In the genomic region with DNA sequence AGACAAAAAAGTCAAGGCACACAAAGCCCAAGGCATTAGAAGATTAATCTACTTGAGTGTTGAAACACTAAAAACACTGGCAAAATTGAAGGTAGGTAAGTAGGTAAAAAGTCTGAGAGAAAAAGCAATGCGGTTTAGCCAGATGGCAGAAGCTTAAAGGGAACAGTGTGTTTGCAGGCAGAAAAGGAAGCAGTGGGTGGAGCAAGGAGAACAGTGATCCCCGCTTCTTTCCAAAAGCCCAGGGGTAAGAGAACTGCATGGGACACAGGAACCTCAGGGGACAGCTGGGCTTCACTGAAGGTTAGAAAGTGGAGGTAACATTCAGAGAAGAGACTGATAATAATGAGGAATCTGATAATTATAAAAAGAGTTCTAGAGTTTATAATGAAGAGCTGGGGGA, we compare ENCODE assay signal across 19 cellular contexts. TPM values are rescaled to one million over a fixed set of nuclear protein-coding genes. Genes with fewer than 3 reads are reported as not detected.
DNase-seq lines count a peak whose midpoint lies in the region; ATAC-seq, FAIRE-seq and TF ChIP-seq lines count a peak whose summit lies in the region.
"Had no signal": no experiment of that assay in that cellular context is flagged by ENCODE, and none has a peak within 500 bp of the region (broad histone marks: within the 10 kb centered on the region; RNA-seq: fewer than 3 reads in every experiment).

No MANE protein-coding gene starts in this region.

- no peak for ATAC-seq in GM18505 (IDR thresholded peaks at IDR 0.05; ENCODE audit: unreplicated experiment)
- no peak for ATAC-seq in gastroesophageal sphincter
- ATAC-seq in CD4-positive, alpha-beta T cell (ENCODE audit: poor library complexity): no peak
- ATAC-seq: Panc1 had no signal

- H3K9me3 ChIP-seq in MM.1S (replicated peaks; ENCODE audit: insufficient read depth, low read length) (no peaks in the 10 kb centered on the region), trophoblast cell (ENCODE audit: insufficient read depth, low read depth, low read length) (no peaks in the 10 kb centered on the region), gastroesophageal sphincter (no peaks in the 10 kb centered on the region)
- H3K9me3 ChIP-seq in CD4-positive, alpha-beta T cell (ENCODE audit: control insufficient read depth, low read length): no peaks in the 10 kb centered on the region
- H3K9me3 ChIP-seq: MG63, SK-N-SH had no signal

- H3K4ac ChIP-seq in trophoblast cell (ENCODE audit: low read depth, low read length): no peak overlapping the region

- FAIRE-seq in bronchial epithelial cell (lab: Jason Lieb, UNC): peak; percentile 76

- TF ChIP-seq POLR2A in GM18505 (IDR thresholded peaks at IDR 0.05; ENCODE audit: borderline replicate concordance, extremely low read depth, insufficient read depth, insufficient read length) (no peak), gastroesophageal sphincter (IDR thresholded peaks at IDR 0.05) (no peak)

- no CpG with 5 or more reads among the region's 2 CpGs for WGBS in trophoblast cell (ENCODE audit: extremely low coverage, insufficient coverage, insufficient read length)
- WGBS in gastroesophageal sphincter (ENCODE audit: low coverage in 1 of 2), 2 donors: 43 to 68% methylated on average over 1 to 2 of the region's 2 CpGs

- TF ChIP-seq CTCF in MM.1S (IDR thresholded peaks at IDR 0.05; ENCODE audit: low read length): no peak
- no peak for TF ChIP-seq CTCF in bronchial epithelial cell (IDR thresholded peaks at IDR 0.05; ENCODE audit: insufficient read depth, low read length, severe bottlenecking)
- TF ChIP-seq CTCF in gastroesophageal sphincter (IDR thresholded peaks at IDR 0.05): no peak
- no peak for TF ChIP-seq CTCF in CD4-positive, alpha-beta T cell (IDR thresholded peaks at IDR 0.05)

- no peak overlapping the region for H3K4me3 ChIP-seq in MM.1S (ENCODE audit: low read length)
- H3K4me3 ChIP-seq in bronchial epithelial cell (ENCODE audit: low read depth, low read length): no peak overlapping the region
- H3K4me3 ChIP-seq in trophoblast cell (ENCODE audit: low read depth, low read length): no peak overlapping the region
- H3K4me3 ChIP-seq in gastroesophageal sphincter: no peak overlapping the region
- H3K4me3 ChIP-seq: MG63 had no signal

- H3K79me2 ChIP-seq in MM.1S (ENCODE audit: low read length): peaks cover 3% of the 10 kb centered on the region; the same call in 1 of the 2 replicates
- H3K79me2 ChIP-seq in trophoblast cell (ENCODE audit: control insufficient read depth, insufficient read depth, low read length, poor library complexity): no peaks in the 10 kb centered on the region

- no peaks in the 10 kb centered on the region for H3K27me3 Mint-ChIP-seq in CD4-positive, alpha-beta T cell

- no peak overlapping the region for H2BK5ac ChIP-seq in trophoblast cell (ENCODE audit: low read depth, low read length, poor library complexity)

- no peaks in the 10 kb centered on the region for H4K20me1 ChIP-seq in MM.1S (ENCODE audit: insufficient read depth, low read length)

- H3F3A ChIP-seq in MM.1S (ENCODE audit: insufficient read depth, low read length): peaks cover 10% of the 10 kb centered on the region; the same call in 1 of the 2 replicates

- no peaks in the 10 kb centered on the region for H3K9me3 Mint-ChIP-seq in CD4-positive, alpha-beta T cell

- H3K4me2 ChIP-seq in MM.1S (ENCODE audit: low read depth, low read length): peak overlapping the region; percentile 4; the same call in 1 of the 2 replicates
- no peak overlapping the region for H3K4me2 ChIP-seq in trophoblast cell (ENCODE audit: low read length)
- H3K4me2 ChIP-seq: KMS-11, SK-N-SH had no signal

- CTCF ChIA-PET in CD4-positive, alpha-beta T cell (lab: Charles Lee): no interaction called here

- H2BK120ac ChIP-seq in trophoblast cell (ENCODE audit: insufficient read depth, low read length, poor library complexity): no peak overlapping the region

- H3K79me1 ChIP-seq in trophoblast cell (ENCODE audit: low read length): no peaks in the 10 kb centered on the region

- intact Hi-C loops in CD4-positive, alpha-beta T cell (cut with DNase I, micrococcal nuclease): no loop called here

- H3K14ac ChIP-seq in trophoblast cell (ENCODE audit: low read length): no peak overlapping the region

- no peak overlapping the region for H2BK12ac ChIP-seq in trophoblast cell (ENCODE audit: low read length)

- H3K27ac ChIP-seq in MM.1S (ENCODE audit: low read length): no peak overlapping the region; the same call in 1 of the 2 replicates
- H3K27ac ChIP-seq in trophoblast cell (ENCODE audit: low read depth, low read length): peak overlapping the region; percentile 20
- H3K27ac ChIP-seq in gastroesophageal sphincter: no peak overlapping the region
- no peak overlapping the region for H3K27ac ChIP-seq in CD4-positive, alpha-beta T cell (ENCODE audit: low read depth, low read length)
- H3K27ac ChIP-seq: 22Rv1, KMS-11 had no signal

- TF ChIP-seq EP300 in gastroesophageal sphincter (IDR thresholded peaks at IDR 0.05): no peak

- no peak overlapping the region for H3K9ac ChIP-seq in MM.1S (ENCODE audit: low read length)
- no peak overlapping the region for H3K9ac ChIP-seq in trophoblast cell (ENCODE audit: low read length)
- H3K9ac ChIP-seq: KMS-11, SK-N-SH had no signal

- no peak overlapping the region for H3K18ac ChIP-seq in trophoblast cell (ENCODE audit: low read length)

- H4K12ac ChIP-seq in trophoblast cell (ENCODE audit: low read depth, low read length): no peak overlapping the region

- H3K27ac Mint-ChIP-seq in CD4-positive, alpha-beta T cell: no peak overlapping the region

- POLR2A ChIA-PET in CD4-positive, alpha-beta T cell (lab: Charles Lee): no interaction called here

- H3K23ac ChIP-seq in trophoblast cell (ENCODE audit: low read length): no peak overlapping the region

- peaks cover 91% of the 10 kb centered on the region for H3K36me3 Mint-ChIP-seq in CD4-positive, alpha-beta T cell (ENCODE audit: low read depth)

- H3K4me3 Mint-ChIP-seq in CD4-positive, alpha-beta T cell: no peak overlapping the region

- peak; percentile 15 for DNase-seq in NCI-H82 (lab: John Stamatoyannopoulos, UW)
- no peak for DNase-seq in NCI-H82 treated with DMSO at 0.1 percent for 48 hours (lab: John Stamatoyannopoulos, UW; ENCODE audit: unreplicated experiment)
- DNase-seq in MM.1S: peak; percentile 16
- DNase-seq in bronchial epithelial cell (ENCODE audit: low read depth): no peak
- DNase-seq in trophoblast cell: peak in 1 of 2 donors; percentile 30
- DNase-seq in CD4-positive, alpha-beta T cell: no peak
- DNase-seq: C1 segment of cervical spinal cord, MG63, NCI-H1105 treated with DMSO at 0.1 percent for 48 hours, NCI-H187, NCI-H446 treated with DMSO at 0.1 percent for 48 hours, NCI-H748 treated with DMSO at 0.1 percent for 48 hours, Right ventricle myocardium superior, SK-N-SH had no signal

- H2AFZ ChIP-seq in MM.1S (ENCODE audit: low read length): no peak overlapping the region
- no peak overlapping the region for H2AFZ ChIP-seq in trophoblast cell (ENCODE audit: insufficient read depth, low read length, poor library complexity)

- H2AK5ac ChIP-seq in trophoblast cell (ENCODE audit: low read length): no peak overlapping the region

- no peaks in the 10 kb centered on the region for H3K9me2 ChIP-seq in MM.1S (replicated peaks; ENCODE audit: insufficient read depth, low read length)
- H3K9me2 ChIP-seq: SK-N-SH had no signal

- H3K27me3 ChIP-seq in MM.1S (replicated peaks; ENCODE audit: insufficient read depth, low read length): no peaks in the 10 kb centered on the region
- no peaks in the 10 kb centered on the region for H3K27me3 ChIP-seq in bronchial epithelial cell (ENCODE audit: control insufficient read depth, insufficient read depth, low read length)
- no peaks in the 10 kb centered on the region for H3K27me3 ChIP-seq in trophoblast cell (ENCODE audit: insufficient read depth, low read length)
- no peaks in the 10 kb centered on the region for H3K27me3 ChIP-seq in gastroesophageal sphincter
- no peaks in the 10 kb centered on the region for H3K27me3 ChIP-seq in CD4-positive, alpha-beta T cell (ENCODE audit: control insufficient read depth, insufficient read depth, low read length)
- H3K27me3 ChIP-seq: MG63 had no signal

- H3K36me3 ChIP-seq in MM.1S (replicated peaks; ENCODE audit: insufficient read depth, low read length) (peaks cover 4% of the 10 kb centered on the region; the same call in 1 of the 2 replicates), bronchial epithelial cell (ENCODE audit: control insufficient read depth, insufficient read depth, low read length) (peaks cover 1% of the 10 kb centered on the region), trophoblast cell (ENCODE audit: control insufficient read depth in 1 of 2, insufficient read depth in 2 of 2, low read length in 2 of 2) (peaks cover 3% of the 10 kb centered on the region in 2 experiments), gastroesophageal sphincter (peaks cover 0 to 80% of the 10 kb centered on the region in 2 donors)

- H4K91ac ChIP-seq in trophoblast cell (ENCODE audit: low read depth, low read length): no peak overlapping the region

- no peak overlapping the region for H4K8ac ChIP-seq in trophoblast cell (ENCODE audit: low read depth, low read length)

- peaks cover 20% of the 10 kb centered on the region for H3K4me1 ChIP-seq in MM.1S (ENCODE audit: low read length)
- peaks cover 0 to 2% of the 10 kb centered on the region in 2 experiments for H3K4me1 ChIP-seq in trophoblast cell (ENCODE audit: control insufficient read depth in 1 of 2, insufficient read depth in 2 of 2, low read length in 2 of 2)
- no peaks in the 10 kb centered on the region for H3K4me1 ChIP-seq in gastroesophageal sphincter

- H3K4me1 Mint-ChIP-seq in CD4-positive, alpha-beta T cell (ENCODE audit: low read depth): peaks cover 17% of the 10 kb centered on the region

RNA-seq across cellular contexts. Expression of gene MRE11, which starts 16.0 kb away (rescaled TPM):
- total RNA-seq in bronchial epithelial cell: 4.9 and 9.7 TPM in 2 replicates
- polyA plus RNA-seq in trophoblast cell (2013): 12.4 TPM in 2 replicates
- 10 to 100 TPM; 13.8 to 15.9 (median 14.5) TPM for total RNA-seq in gastroesophageal sphincter
- 10 to 100 TPM; 17.0 to 18.6 TPM for total RNA-seq in CD4-positive, alpha-beta T cell

RNA-seq across cellular contexts. Expression of gene ANKRD49, which starts 16.1 kb away (rescaled TPM):
- total RNA-seq in bronchial epithelial cell: 17.1 and 20.5 TPM in 2 replicates
- 16.1 and 19.0 TPM in 2 replicates for polyA plus RNA-seq in trophoblast cell (2013)
- 10 to 100 TPM; 12.5 to 22.8 (median 16.9) TPM for total RNA-seq in gastroesophageal sphincter
- 10 to 100 TPM; 54.4 to 56.4 TPM for total RNA-seq in CD4-positive, alpha-beta T cell

RNA-seq across cellular contexts. Expression of gene C11orf97, which starts 34.6 kb away (rescaled TPM):
- total RNA-seq in bronchial epithelial cell (not detected in 2 replicates), gastroesophageal sphincter (not detected)
- polyA plus RNA-seq in trophoblast cell (2013): not detected in 2 replicates
- not detected for total RNA-seq in CD4-positive, alpha-beta T cell
- total RNA-seq: Right ventricle myocardium superior had no signal
- polyA plus RNA-seq: SK-N-SH had no signal

Comparison
In these comparisons a context has a peak if more than half of its experiments do, and no peak if none do; other contexts are left out.
1. DNase-seq: peak in NCI-H82 (single experiment) and MM.1S (single experiment); none in NCI-H82 treated with DMSO at 0.1 percent for 48 hours (single experiment), bronchial epithelial cell (single experiment) and CD4-positive, alpha-beta T cell (0 of 10).